5 cellular contexts compared by ENCODE assay signal in the genomic region with DNA sequence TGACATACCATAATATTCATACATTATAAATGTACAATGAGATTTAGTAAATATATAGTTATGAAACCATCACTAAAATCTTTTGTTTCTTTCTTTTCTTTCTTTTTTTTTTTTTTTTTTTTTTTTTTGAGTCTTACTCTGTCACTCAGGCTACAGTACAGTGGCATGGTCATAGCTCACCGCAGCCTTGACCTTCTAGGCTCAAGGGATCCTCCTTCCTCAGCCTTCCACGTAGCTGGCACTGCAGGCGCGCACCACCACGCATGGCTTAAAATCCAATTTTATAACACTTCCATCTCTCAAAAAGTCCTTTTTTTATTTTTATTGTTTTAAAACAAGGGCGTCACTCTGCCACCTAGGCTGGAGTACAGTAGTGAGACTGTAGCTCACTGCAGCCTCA. TPM values are rescaled to one million over a fixed set of nuclear protein-coding genes. Genes with fewer than 3 reads are reported as not detected.
"Had no signal": no experiment of that assay in that cellular context is flagged by ENCODE, and none has a peak within 500 bp of the region (broad histone marks: within the 10 kb centered on the region; RNA-seq: fewer than 3 reads in every experiment).

No MANE protein-coding gene starts in this region.

- H3K4me1 Mint-ChIP-seq: GM23338 had no signal

- H3K4me3 ChIP-seq: GM23338 had no signal

- DNase-seq: H9, HCEC 1CT, KBM-7 had no signal

- ATAC-seq: GM23338 had no signal

- H3K27ac Mint-ChIP-seq: GM23338, IgD-negative memory B cell had no signal

- H3K36me3 Mint-ChIP-seq: IgD-negative memory B cell had no signal

- H3K4me3 Mint-ChIP-seq: GM23338, H9, IgD-negative memory B cell had no signal

RNA-seq across cellular contexts. Expression of a gene that starts 41.1 kb away (rescaled TPM):
- polyA plus RNA-seq: IgD-negative memory B cell had no signal
